In the genomic region with DNA sequence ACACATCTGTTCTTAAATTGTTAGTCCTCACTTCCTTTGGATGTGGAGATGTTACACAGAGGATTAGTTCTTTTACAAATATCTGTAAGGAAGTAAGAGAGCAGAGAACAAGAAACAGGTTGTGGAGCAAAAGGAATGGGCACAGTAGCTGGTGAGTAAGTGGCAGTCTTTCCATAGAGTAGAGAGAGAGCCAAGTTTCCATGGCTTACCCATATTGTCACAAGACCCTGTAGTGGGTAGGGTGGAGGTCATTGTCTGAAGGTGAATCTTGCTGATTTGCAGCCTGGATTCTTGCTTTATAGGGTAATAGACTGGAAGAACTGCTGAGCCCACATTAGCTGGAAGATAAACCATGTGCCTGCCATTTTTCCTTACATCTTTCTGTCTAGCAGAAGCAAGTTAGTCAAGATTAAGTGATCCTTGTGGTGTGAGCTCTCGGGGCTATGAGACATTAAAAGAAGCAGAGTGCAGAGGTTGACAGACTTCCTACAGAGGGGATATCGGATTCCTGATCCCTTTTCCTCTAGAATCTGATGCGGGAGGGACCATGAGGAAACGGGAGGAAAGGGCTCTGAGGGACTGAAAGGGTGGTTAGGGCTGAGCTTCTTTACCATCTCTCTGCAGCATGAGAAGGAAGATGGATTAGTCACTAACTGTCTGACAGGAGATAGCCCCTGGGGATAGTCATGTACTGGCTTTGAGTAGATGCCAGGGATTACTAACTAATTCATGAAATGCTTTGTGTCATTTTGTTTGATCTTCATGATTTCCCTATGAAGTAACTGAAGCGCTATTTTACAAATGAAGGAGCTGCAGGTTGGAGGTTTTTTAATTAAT, we compare ENCODE assay signal across 13 cellular contexts. TPM values are rescaled to one million over a fixed set of nuclear protein-coding genes. Genes with fewer than 3 reads are reported as not detected.
DNase-seq lines count a peak whose midpoint lies in the region; FAIRE-seq and TF ChIP-seq lines count a peak whose summit lies in the region.
"Had no signal": no experiment of that assay in that cellular context is flagged by ENCODE, and none has a peak within 500 bp of the region (broad histone marks: within the 10 kb centered on the region; RNA-seq: fewer than 3 reads in every experiment).

No MANE protein-coding gene starts in this region.

- peak overlapping the region; percentile 66 for H3K4me3 Mint-ChIP-seq in HFFc6
- H3K4me3 Mint-ChIP-seq: activated CD8-positive, alpha-beta T cell treated with anti-CD3 and anti-CD28 coated beads, Interleukin-2, amount 10 ng/mL, durations not matched to agents 7 days and 5 days had no signal

- H3K27ac Mint-ChIP-seq in HFFc6, result peak overlapping the region; percentile 84
- H3K27ac Mint-ChIP-seq: activated CD8-positive, alpha-beta T cell treated with anti-CD3 and anti-CD28 coated beads, Interleukin-2, amount 10 ng/mL, durations not matched to agents 7 days and 5 days had no signal

- TF ChIP-seq CTCF in HFFc6 (IDR thresholded peaks at IDR 0.05) (no peak), keratinocyte (optimal IDR thresholded peaks at IDR 0.05 in 1 of 3, IDR thresholded peaks at IDR 0.05 in 1 of 3, conservative IDR thresholded peaks at IDR 0.05 in 1 of 3; ENCODE audit: extremely low read depth in 1 of 3, insufficient read depth in 2 of 3, low read length in 3 of 3) (no peak), GM10266 (IDR thresholded peaks at IDR 0.05; ENCODE audit: control insufficient read depth, insufficient read depth, low read depth, missing control alignments) (no peak)

- no peaks in the 10 kb centered on the region for H3K9me1 ChIP-seq in keratinocyte (ENCODE audit: control insufficient read depth, extremely low read depth, insufficient read depth, low read length)

- no peak overlapping the region for H2AFZ ChIP-seq in keratinocyte (ENCODE audit: control insufficient read depth, low read length)

- H3K36me3 ChIP-seq in adipocyte (ENCODE audit: control insufficient read depth, insufficient read depth, low read length, severe bottlenecking) (peaks cover 19% of the 10 kb centered on the region), keratinocyte (ENCODE audit: control insufficient read depth in 2 of 2, extremely low read depth in 1 of 2, insufficient read depth in 2 of 2, low read length in 2 of 2) (peaks cover 10 to 12% of the 10 kb centered on the region in 2 experiments)

- peaks cover 1% of the 10 kb centered on the region for H3K79me2 ChIP-seq in keratinocyte (ENCODE audit: control insufficient read depth, insufficient read depth, low read length)

- no peaks in the 10 kb centered on the region for H3K9me3 Mint-ChIP-seq in HFFc6

- H3K4me1 Mint-ChIP-seq in HFFc6 (ENCODE audit: low read depth), result peaks cover 76% of the 10 kb centered on the region

- H3K9me3 ChIP-seq in adipocyte (ENCODE audit: control insufficient read depth, low read length) (no peaks in the 10 kb centered on the region), keratinocyte (ENCODE audit: control insufficient read depth, low read depth, low read length) (no peaks in the 10 kb centered on the region)

- peak overlapping the region; percentile 18 for H3K27ac ChIP-seq in keratinocyte (ENCODE audit: control insufficient read depth, insufficient read depth, low read length)

- FAIRE-seq in keratinocyte (lab: Jason Lieb, UNC), result peak; percentile 95
- FAIRE-seq: small intestine had no signal

- H4K20me1 ChIP-seq in keratinocyte (ENCODE audit: control insufficient read depth, extremely low read depth, insufficient read depth, low read length), result peaks cover 8% of the 10 kb centered on the region

- no peaks in the 10 kb centered on the region for H3K27me3 ChIP-seq in adipocyte (replicated peaks; ENCODE audit: control insufficient read depth, insufficient read depth, low read length)
- no peaks in the 10 kb centered on the region for H3K27me3 ChIP-seq in keratinocyte (ENCODE audit: control insufficient read depth, extremely low read depth, insufficient read depth, low read length)

- H3K4me1 ChIP-seq in adipocyte (ENCODE audit: control insufficient read depth, insufficient read depth, low read length), result peaks cover 84% of the 10 kb centered on the region
- peaks cover 28% of the 10 kb centered on the region for H3K4me1 ChIP-seq in keratinocyte (ENCODE audit: control insufficient read depth, extremely low read depth, insufficient read depth, low read length)

- H3K27me3 Mint-ChIP-seq in HFFc6 (ENCODE audit: insufficient read depth), result no peaks in the 10 kb centered on the region; the same call in 1 of the 2 replicates

- peaks cover 11% of the 10 kb centered on the region for H3K36me3 Mint-ChIP-seq in HFFc6 (ENCODE audit: low read depth)

- no peak overlapping the region for H3K4me3 ChIP-seq in adipocyte (ENCODE audit: low read length)
- peak overlapping the region in 2 of 3 experiments; percentile 11 to 18 for H3K4me3 ChIP-seq in keratinocyte (ENCODE audit: control insufficient read depth in 2 of 3, extremely low read depth in 1 of 3, insufficient read depth in 2 of 3, low read depth in 1 of 3, low read length in 3 of 3)

- peak overlapping the region; percentile 69 for H3K4me2 ChIP-seq in keratinocyte (ENCODE audit: control insufficient read depth, extremely low read depth, insufficient read depth, low read depth, low read length)

- H3K9ac ChIP-seq in adipocyte (ENCODE audit: low read length) (no peak overlapping the region), keratinocyte (ENCODE audit: control insufficient read depth, extremely low read depth, insufficient read depth, low read length) (no peak overlapping the region)

- dilution Hi-C loops in keratinocyte (cut with MboI; ENCODE audit: extremely low pct_ligation_motif_present, low sequenced_read_pairs), result no loop called here

- DNase-seq in AG08395 (ENCODE audit: low spot score) (peak; percentile 80), HFFc6 (peak; percentile 89), adipocyte (ENCODE audit: low read depth) (peak; percentile 77), keratinocyte (ENCODE audit: low read depth, low spot score) (peak; percentile 25), NCI-H510A treated with DMSO at 0.1 percent for 48 hours (lab: John Stamatoyannopoulos, UW) (no peak), GM10266 (ENCODE audit: extremely low spot score) (no peak), NCI-H2227 (lab: John Stamatoyannopoulos, UW; ENCODE audit: unreplicated experiment) (no peak)
- no peak for DNase-seq in activated CD8-positive, alpha-beta memory T cell treated with anti-CD3 and anti-CD28 coated beads, Interleukin-2, amount 50 U/mL, for 48 hours
- DNase-seq: activated CD8-positive, alpha-beta T cell treated with anti-CD3 and anti-CD28 coated beads, Interleukin-2, amount 10 ng/mL, durations not matched to agents 7 days and 5 days; DMS79; small intestine had no signal

RNA-seq across cellular contexts. Expression of gene LRTM2, which starts 44.0 kb away (rescaled TPM):
- not detected for total RNA-seq in HFFc6 (2021; fragmentation: NEBNext Ultra II Directional; extraction: Animal tissue kit (Norgen Biotek cat#: 25700))
- not detected in 3 replicates for polyA plus RNA-seq in keratinocyte
- not detected for polyA plus RNA-seq in keratinocyte (2011; ENCODE audit: low read depth)
- not detected in 2 replicates for polyA plus RNA-seq in keratinocyte (2011; cell fraction: cytosol; rRNA removed)
- not detected in 2 replicates for polyA plus RNA-seq in keratinocyte (2011; cell fraction: nucleus; rRNA removed)
- polyA plus RNA-seq in keratinocyte (2012; ENCODE audit: low replicate concordance), result not detected in 2 replicates
- polyA minus RNA-seq in keratinocyte, result not detected in 3 replicates
- not detected for polyA minus RNA-seq in keratinocyte (2011; cell fraction: cytosol; rRNA and poly(A)+ RNA removed)
- not detected in 2 replicates for polyA minus RNA-seq in keratinocyte (2011; cell fraction: nucleus; rRNA and poly(A)+ RNA removed)
- total RNA-seq: activated CD8-positive, alpha-beta T cell treated with anti-CD3 and anti-CD28 coated beads, Interleukin-2, amount 10 ng/mL, durations not matched to agents 7 days and 5 days; fibroblast of lung; ureter had no signal
- polyA plus RNA-seq: fibroblast of lung had no signal

Comparison
In these comparisons a context has a peak if more than half of its experiments do, and no peak if none do; other contexts are left out.
1. DNase-seq: peak in AG08395 (single experiment), HFFc6 (single experiment), adipocyte (single experiment) and keratinocyte (single experiment); none in activated CD8-positive, alpha-beta memory T cell treated with anti-CD3 and anti-CD28 coated beads, Interleukin-2, amount 50 U/mL, for 48 hours (single experiment), NCI-H510A treated with DMSO at 0.1 percent for 48 hours (single experiment), GM10266 (single experiment) and NCI-H2227 (single experiment).